In genomic region chr11:74988541-74989268, GRCh38 we compare ENCODE assay signal across 8 cellular contexts. TPM values are rescaled to one million over a fixed set of nuclear protein-coding genes. Genes with fewer than 3 reads are reported as not detected.
DNase-seq lines count a peak whose midpoint lies in the region; ATAC-seq and TF ChIP-seq lines count a peak whose summit lies in the region.

TSS of gene NEU3 (plus strand) at chr11:74988933. CDS start at chr11:74989061, 128 bp downstream.

- H3K9me2 ChIP-seq in hepatocyte (replicated peaks; ENCODE audit: insufficient read depth), result no peaks in the 10 kb centered on the region

- no peaks in the 10 kb centered on the region for H3K27me3 ChIP-seq in hepatocyte

- no peaks in the 10 kb centered on the region for H3K36me3 ChIP-seq in hepatocyte (replicated peaks; ENCODE audit: insufficient read depth, low read depth)

- peak within 1 kb of the TSS; percentile 95 for H2AFZ ChIP-seq in hepatocyte

- H4K20me1 ChIP-seq in hepatocyte (ENCODE audit: insufficient read depth, poor library complexity, severe bottlenecking), result no peaks in the 10 kb centered on the region

- peak within 1 kb of the TSS; percentile 93 for H3K27ac ChIP-seq in hepatocyte

- intact Hi-C loops in T-helper 2 cell treated with Interferon-gamma antibody and Interleukin-4, amounts not matched to agents 100 ng/mL and 5 ng/mL, for 36 hours (cut with micrococcal nuclease), result loop anchor here (1.0 kb wide), 1 partner anchor 39 kb away; the partner anchor contains the start of genes SPCS2 and XRRA1

- peak within 1 kb of the TSS; percentile 94 for H3K4me2 ChIP-seq in hepatocyte

- H3K4me1 ChIP-seq in hepatocyte (ENCODE audit: insufficient read depth), result no peaks in the 10 kb centered on the region

- H3K4me3 ChIP-seq in hepatocyte, result peak within 1 kb of the TSS; percentile 94
- H3K4me3 ChIP-seq in retinal pigment epithelial cell (ENCODE audit: low read length), result peak within 1 kb of the TSS; percentile 87

- H3K9me3 ChIP-seq in hepatocyte (ENCODE audit: low read depth), result no peaks in the 10 kb centered on the region

- TF ChIP-seq CTCF in hepatocyte (IDR thresholded peaks at IDR 0.05; ENCODE audit: poor library complexity) (no peak), retinal pigment epithelial cell (conservative IDR thresholded peaks at IDR 0.05; ENCODE audit: low read depth, low read length) (no peak)

- ATAC-seq in GM18499 (IDR thresholded peaks at IDR 0.05; ENCODE audit: insufficient read depth, unreplicated experiment), result peak; percentile 47
- ATAC-seq in HG02885 (IDR thresholded peaks at IDR 0.05; ENCODE audit: poor library complexity, unreplicated experiment), result peak; percentile 86
- no peak for ATAC-seq in GM18519 (IDR thresholded peaks at IDR 0.05; ENCODE audit: low FRiP score, unreplicated experiment)

- DNase-seq in NCI-H1694 treated with DMSO at 0.1 percent for 48 hours (lab: John Stamatoyannopoulos, UW), result peak; percentile 52
- peak in 54 of 58 donors; percentile 6 to 85 (median 56) for DNase-seq in anterior cingulate cortex (lab: John Stamatoyannopoulos, UW)
- DNase-seq in hepatocyte (ENCODE audit: low spot score), result peak; percentile 86
- DNase-seq in retinal pigment epithelial cell (ENCODE audit: low read depth), result peak; percentile 44

- WGBS in hepatocyte (ENCODE audit: low lambda C conversion rate, missing lambda C conversion rate), result 3% methylated on average over 29 of the region's 46 CpGs

- H3K79me2 ChIP-seq in hepatocyte, result peaks cover 13% of the 10 kb centered on the region

RNA-seq across cellular contexts. Expression of gene NEU3, which starts in this region (rescaled TPM):
- 16.2 and 18.4 TPM in 2 replicates for total RNA-seq in T-helper 2 cell treated with Interferon-gamma antibody and Interleukin-4, amounts not matched to agents 100 ng/mL and 5 ng/mL, for 36 hours
- total RNA-seq in hepatocyte, result 11.7 and 12.4 TPM in 2 replicates
- 4.3 and 5.1 TPM in 2 replicates for polyA plus RNA-seq in hepatocyte
